Comparison of ENCODE assay signal across 8 cellular contexts in genomic region chr22:30386960-30387848, GRCh38. TPM values are rescaled to one million over a fixed set of nuclear protein-coding genes. Genes with fewer than 3 reads are reported as not detected.
A peak's percentile ranks its signal among the peaks of the same experiment; 100 is the strongest.
DNase-seq lines count a peak whose midpoint lies in the region; ATAC-seq, FAIRE-seq and TF ChIP-seq lines count a peak whose summit lies in the region.

RNF215 (minus strand) TSS chr22:30387411; CDS start chr22:30387313, 98 bp downstream.

- ATAC-seq in DND-41 (ENCODE audit: insufficient read depth, low read depth) (peak; percentile 86), GM21717 (IDR thresholded peaks at IDR 0.05; ENCODE audit: unreplicated experiment) (peak; percentile 55), pancreas (peak; percentile 92 to 96 (median 94))

- H3K27me3 ChIP-seq in DND-41 (ENCODE audit: insufficient read depth, low read length, poor library complexity) (no peaks in the 10 kb centered on the region), pancreas (no peaks in the 10 kb centered on the region), thyroid gland (no peaks in the 10 kb centered on the region)

- peaks cover 15% of the 10 kb centered on the region for H3K4me1 Mint-ChIP-seq in activated naive CD8-positive, alpha-beta T cell treated with anti-CD3 and anti-CD28 coated beads for 36 hours

- no peaks in the 10 kb centered on the region for H3K9me3 Mint-ChIP-seq in activated naive CD8-positive, alpha-beta T cell treated with anti-CD3 and anti-CD28 coated beads for 36 hours

- H3K36me3 ChIP-seq in DND-41 (ENCODE audit: insufficient read depth, low read length) (peaks cover 18% of the 10 kb centered on the region), pancreas (no peaks in the 10 kb centered on the region), thyroid gland (no peaks in the 10 kb centered on the region)

- peak within 1 kb of the TSS; percentile 73 for H3K27ac ChIP-seq in DND-41 (ENCODE audit: low read length)
- peak within 1 kb of the TSS in 1 of 4 donors; percentile 41 for H3K27ac ChIP-seq in pancreas
- peak within 1 kb of the TSS in 1 of 3 donors; percentile 15 for H3K27ac ChIP-seq in thyroid gland

- intact Hi-C loops in head of caudate nucleus (cut with DNase I) (loop anchor here (5.0 kb wide), 1 partner anchor 40 kb away; the partner anchor contains the start of gene MTFP1), pancreas (cut with DNase I) (loop anchor here in 2 of 3 donors (5.0 kb wide), 3 partner anchors 100 to 275 kb away; partner anchors contain the start of gene CASTOR1 (in 1 of the 2)), thyroid gland (cut with DNase I) (loop anchor here (1.0 to 5.0 kb wide), 4 partner anchors 60 to 124 kb away; partner anchors contain the start of gene TBC1D10A)

- DNase-seq in DND-41 (peak; percentile 81), Kasumi-1 (lab: John Stamatoyannopoulos, UW) (peak; percentile 64 to 78), SKM-1 treated with dmso at 0.1 percent for 144 hours (lab: John Stamatoyannopoulos, UW; ENCODE audit: unreplicated experiment) (peak; percentile 66), head of caudate nucleus (peak; percentile 41 to 93 (median 86)), pancreas (peak; percentile 74 to 96 (median 90)), thyroid gland (peak; percentile 77 to 79)
- peak; percentile 87 for DNase-seq in activated naive CD8-positive, alpha-beta T cell treated with anti-CD3 and anti-CD28 coated beads for 36 hours

- H3K4me3 Mint-ChIP-seq in activated naive CD8-positive, alpha-beta T cell treated with anti-CD3 and anti-CD28 coated beads for 36 hours: peak within 1 kb of the TSS; percentile 81

- H4K20me1 ChIP-seq in DND-41 (ENCODE audit: insufficient read depth, low read length): no peaks in the 10 kb centered on the region

- peak within 1 kb of the TSS; percentile 90 for H3K4me2 ChIP-seq in DND-41 (ENCODE audit: insufficient read depth, low read length)

- TF ChIP-seq POLR2A in thyroid gland (IDR thresholded peaks at IDR 0.05): peak in 1 of 2 donors; percentile 30

- 1 to 2% methylated on average over 38 to 95 of the region's 95 CpGs for WGBS in pancreas, 2 donors
- WGBS in thyroid gland, 2 donors: 0 to 5% methylated on average over 23 to 40 of the region's 95 CpGs

- FAIRE-seq in pancreas (lab: Jason Lieb, UNC): no peak

- H2AFZ ChIP-seq in DND-41 (ENCODE audit: low read depth, low read length): peak within 1 kb of the TSS; percentile 93

- TF ChIP-seq CTCF in DND-41 (IDR thresholded peaks at IDR 0.05; ENCODE audit: borderline replicate concordance, extremely low read depth, low read length, poor library complexity, severe bottlenecking): peak; percentile 89
- peak; percentile 92 to 97 (median 96) for TF ChIP-seq CTCF in pancreas (IDR thresholded peaks at IDR 0.05)
- TF ChIP-seq CTCF in thyroid gland (IDR thresholded peaks at IDR 0.05): peak; percentile 69 to 99 (median 90)

- no peaks in the 10 kb centered on the region for H3K36me3 Mint-ChIP-seq in activated naive CD8-positive, alpha-beta T cell treated with anti-CD3 and anti-CD28 coated beads for 36 hours

- H3K27me3 Mint-ChIP-seq in activated naive CD8-positive, alpha-beta T cell treated with anti-CD3 and anti-CD28 coated beads for 36 hours: no peaks in the 10 kb centered on the region

- peaks cover 62% of the 10 kb centered on the region for H3K4me1 ChIP-seq in DND-41 (ENCODE audit: insufficient read depth, low read length)
- H3K4me1 ChIP-seq in pancreas: peaks cover 0 to 6% (median 0%) of the 10 kb centered on the region in 3 donors
- peaks cover 7 to 13% of the 10 kb centered on the region in 2 donors for H3K4me1 ChIP-seq in thyroid gland

- H3K9me3 ChIP-seq in DND-41 (ENCODE audit: insufficient read depth, low read length, severe bottlenecking): peaks cover 2% of the 10 kb centered on the region
- no peaks in the 10 kb centered on the region for H3K9me3 ChIP-seq in pancreas
- H3K9me3 ChIP-seq in thyroid gland: no peaks in the 10 kb centered on the region

- H3K79me2 ChIP-seq in DND-41 (ENCODE audit: insufficient read depth, low read length): peaks cover 16% of the 10 kb centered on the region

- H3K4me3 ChIP-seq in DND-41 (ENCODE audit: low read depth in 1 of 2, low read length in 2 of 2): peak within 1 kb of the TSS; percentile 33 to 72; a peak in 3 of 4 replicates
- peak within 1 kb of the TSS; percentile 43 to 63 (median 58) for H3K4me3 ChIP-seq in pancreas
- H3K4me3 ChIP-seq in thyroid gland (replicated peaks in 1 of 3): peak within 1 kb of the TSS in 1 of 3 donors; percentile 46

- peak within 1 kb of the TSS; percentile 68 for H3K9ac ChIP-seq in DND-41 (ENCODE audit: low read depth, low read length)

- H3K27ac Mint-ChIP-seq in activated naive CD8-positive, alpha-beta T cell treated with anti-CD3 and anti-CD28 coated beads for 36 hours: peak within 1 kb of the TSS; percentile 49

RNA-seq across cellular contexts. Expression of gene RNF215, which starts in this region (rescaled TPM):
- 1 to 10 TPM; 3.3 to 3.9 TPM for total RNA-seq in activated naive CD8-positive, alpha-beta T cell treated with anti-CD3 and anti-CD28 coated beads for 36 hours
- 10 to 100 TPM in 2 of 6 donors, 1 to 10 TPM in 4; 6.0 to 11.6 (median 8.9) TPM for total RNA-seq in pancreas
- polyA plus RNA-seq in pancreas: 10 to 100 TPM in 1 of 2 donors, 1 to 10 TPM in 1; 9.9 to 13.9 TPM
- 10 to 100 TPM; 14.8 to 25.5 (median 18.8) TPM for total RNA-seq in thyroid gland
